21 cellular contexts compared by ENCODE assay signal in genomic region chr15:80836991-80837390, GRCh38. TPM values are rescaled to one million over a fixed set of nuclear protein-coding genes. Genes with fewer than 3 reads are reported as not detected.
A peak's percentile ranks its signal among the peaks of the same experiment; 100 is the strongest.
DNase-seq lines count a peak whose midpoint lies in the region; TF ChIP-seq lines count a peak whose summit lies in the region.
"Had no signal": no experiment of that assay in that cellular context is flagged by ENCODE, and none has a peak within 500 bp of the region (broad histone marks: within the 10 kb centered on the region; RNA-seq: fewer than 3 reads in every experiment).

No MANE protein-coding gene starts in this region.

- H3K9me3 ChIP-seq in BLaER1 treated with 17β-estradiol and CSF1 and Interleukin-3, amounts not matched to agents 10 nM and 100 nM (replicated peaks in 1 of 11): no peaks in the 10 kb centered on the region
- peaks cover 1% of the 10 kb centered on the region for H3K9me3 ChIP-seq in trophoblast cell (ENCODE audit: insufficient read depth, low read depth, low read length)
- H3K9me3 ChIP-seq: HAP-1, MG63 had no signal

- H3K27ac Mint-ChIP-seq in glutamatergic neuron (ENCODE audit: unreplicated experiment): peak overlapping the region; percentile 91
- H3K27ac Mint-ChIP-seq in activated T-helper 1 cell treated with anti-CD3 and anti-CD28 coated beads, Interleukin-12 subunit alpha, Interleukin-12 subunit beta, Interleukin-2, Interleukin-4 antibody, amounts not matched to agents 30 ng/mL and 10 ng/mL and 1 ng/mL, durations not matched to agents 14 hours and 24 hours and 36 hours: no peak overlapping the region
- H3K27ac Mint-ChIP-seq: CD4-positive, CD25-positive, alpha-beta regulatory T cell; T-cell had no signal

- H3K23ac ChIP-seq in trophoblast cell (ENCODE audit: low read length): no peak overlapping the region

- H4K91ac ChIP-seq in trophoblast cell (ENCODE audit: low read depth, low read length): peak overlapping the region; percentile 23

- H2BK5ac ChIP-seq in trophoblast cell (ENCODE audit: low read depth, low read length, poor library complexity): peak overlapping the region; percentile 79

- no peak overlapping the region for H3K18ac ChIP-seq in trophoblast cell (ENCODE audit: low read length)

- H2AK5ac ChIP-seq in trophoblast cell (ENCODE audit: low read length): no peak overlapping the region

- H2AFZ ChIP-seq in trophoblast cell (ENCODE audit: insufficient read depth, low read length, poor library complexity): no peak overlapping the region

- H3K36me3 Mint-ChIP-seq in glutamatergic neuron (ENCODE audit: unreplicated experiment): peaks cover 4% of the 10 kb centered on the region
- no peaks in the 10 kb centered on the region for H3K36me3 Mint-ChIP-seq in activated T-helper 1 cell treated with anti-CD3 and anti-CD28 coated beads, Interleukin-12 subunit alpha, Interleukin-12 subunit beta, Interleukin-2, Interleukin-4 antibody, amounts not matched to agents 30 ng/mL and 10 ng/mL and 1 ng/mL, durations not matched to agents 14 hours and 24 hours and 36 hours (ENCODE audit: low read depth)
- H3K36me3 Mint-ChIP-seq: CD4-positive, CD25-positive, alpha-beta regulatory T cell; T-cell had no signal

- peak overlapping the region in 8 of 11 experiments; percentile 5 to 91 (median 67); a peak in 12 of 22 replicates for H3K4me2 ChIP-seq in BLaER1 treated with 17β-estradiol and CSF1 and Interleukin-3, amounts not matched to agents 10 nM and 100 nM
- peak overlapping the region; percentile 32 for H3K4me2 ChIP-seq in trophoblast cell (ENCODE audit: low read length)

- H3K9ac ChIP-seq in BLaER1 treated with 17β-estradiol and CSF1 and Interleukin-3, amounts not matched to agents 10 nM and 100 nM: no peak overlapping the region
- H3K9ac ChIP-seq in trophoblast cell (ENCODE audit: low read length): no peak overlapping the region

- no peaks in the 10 kb centered on the region for H3K27me3 ChIP-seq in BLaER1 treated with 17β-estradiol and CSF1 and Interleukin-3, amounts not matched to agents 10 nM and 100 nM
- H3K27me3 ChIP-seq in trophoblast cell (ENCODE audit: insufficient read depth, low read length): no peaks in the 10 kb centered on the region
- H3K27me3 ChIP-seq: MG63 had no signal

- H3K14ac ChIP-seq in trophoblast cell (ENCODE audit: low read length): no peak overlapping the region

- TF ChIP-seq CTCF in glutamatergic neuron (IDR thresholded peaks at IDR 0.05; ENCODE audit: partially characterized antibody, unreplicated experiment): no peak

- no peaks in the 10 kb centered on the region for H3K79me2 ChIP-seq in trophoblast cell (ENCODE audit: control insufficient read depth, insufficient read depth, low read length, poor library complexity)

- peaks cover 7% of the 10 kb centered on the region for H3K79me1 ChIP-seq in trophoblast cell (ENCODE audit: low read length)

- no peak overlapping the region for H2BK12ac ChIP-seq in trophoblast cell (ENCODE audit: low read length)

- peaks cover 4% of the 10 kb centered on the region for H3K27me3 Mint-ChIP-seq in glutamatergic neuron (ENCODE audit: unreplicated experiment)
- H3K27me3 Mint-ChIP-seq in activated T-helper 1 cell treated with anti-CD3 and anti-CD28 coated beads, Interleukin-12 subunit alpha, Interleukin-12 subunit beta, Interleukin-2, Interleukin-4 antibody, amounts not matched to agents 30 ng/mL and 10 ng/mL and 1 ng/mL, durations not matched to agents 14 hours and 24 hours and 36 hours (ENCODE audit: insufficient read depth): peaks cover 12% of the 10 kb centered on the region

- H3K4ac ChIP-seq in trophoblast cell (ENCODE audit: low read depth, low read length): no peak overlapping the region

- no CpG with 5 or more reads among the region's 3 CpGs for WGBS in trophoblast cell (ENCODE audit: extremely low coverage, insufficient coverage, insufficient read length)

- H3K4me3 ChIP-seq in BLaER1 treated with 17β-estradiol and CSF1 and Interleukin-3, amounts not matched to agents 10 nM and 100 nM: no peak overlapping the region
- no peak overlapping the region for H3K4me3 ChIP-seq in trophoblast cell (ENCODE audit: low read depth, low read length)
- H3K4me3 ChIP-seq: GM12878, HAP-1, MG63 had no signal

- H3K4me1 Mint-ChIP-seq in glutamatergic neuron (ENCODE audit: low read depth, unreplicated experiment): peaks cover 28% of the 10 kb centered on the region
- H3K4me1 Mint-ChIP-seq in activated T-helper 1 cell treated with anti-CD3 and anti-CD28 coated beads, Interleukin-12 subunit alpha, Interleukin-12 subunit beta, Interleukin-2, Interleukin-4 antibody, amounts not matched to agents 30 ng/mL and 10 ng/mL and 1 ng/mL, durations not matched to agents 14 hours and 24 hours and 36 hours (ENCODE audit: low read depth): no peaks in the 10 kb centered on the region
- H3K4me1 Mint-ChIP-seq: CD4-positive, CD25-positive, alpha-beta regulatory T cell; T-cell had no signal

- H4K12ac ChIP-seq in trophoblast cell (ENCODE audit: low read depth, low read length): no peak overlapping the region

- DNase-seq in NCI-H2171 treated with DMSO at 0.1 percent for 48 hours (lab: John Stamatoyannopoulos, UW) (peak; percentile 91), glutamatergic neuron (no peak), trophoblast cell (peak; percentile 95 to 98), NCI-H748 (lab: John Stamatoyannopoulos, UW; ENCODE audit: unreplicated experiment) (no peak), retina (no peak)
- DNase-seq in activated T-helper 1 cell treated with anti-CD3 and anti-CD28 coated beads, Interleukin-12 subunit alpha, Interleukin-12 subunit beta, Interleukin-2, Interleukin-4 antibody, amounts not matched to agents 30 ng/mL and 10 ng/mL and 1 ng/mL, durations not matched to agents 14 hours and 24 hours and 36 hours (ENCODE audit: low spot score): no peak
- DNase-seq: ACHN; CD4-positive, CD25-positive, alpha-beta regulatory T cell; COR-L47; EL; Kasumi-1; MG63; NCI-H1048; NCI-H1436; NCI-H2081 treated with DMSO at 0.1 percent for 48 hours; NCI-H510A treated with DMSO at 0.1 percent for 48 hours; SHP77 treated with DMSO at 0.1 percent for 48 hours; T-cell had no signal

- intact Hi-C loops in activated T-helper 1 cell treated with anti-CD3 and anti-CD28 coated beads, Interleukin-12 subunit alpha, Interleukin-12 subunit beta, Interleukin-2, Interleukin-4 antibody, amounts not matched to agents 30 ng/mL and 10 ng/mL and 1 ng/mL, durations not matched to agents 14 hours and 24 hours and 36 hours (cut with micrococcal nuclease): no loop called here

- H3K27ac ChIP-seq in BLaER1 treated with 17β-estradiol and CSF1 and Interleukin-3, amounts not matched to agents 10 nM and 100 nM: peak overlapping the region in 1 of 11 experiments; percentile 58; a peak in 3 of 22 replicates
- peak overlapping the region; percentile 81 for H3K27ac ChIP-seq in trophoblast cell (ENCODE audit: low read depth, low read length)

- H3K36me3 ChIP-seq in BLaER1 treated with 17β-estradiol and CSF1 and Interleukin-3, amounts not matched to agents 10 nM and 100 nM: no peaks in the 10 kb centered on the region
- peaks cover 0 to 2% of the 10 kb centered on the region in 2 experiments for H3K36me3 ChIP-seq in trophoblast cell (ENCODE audit: control insufficient read depth in 1 of 2, insufficient read depth in 2 of 2, low read length in 2 of 2)
- H3K36me3 ChIP-seq: HAP-1, MG63 had no signal

- no peak overlapping the region for H2BK120ac ChIP-seq in trophoblast cell (ENCODE audit: insufficient read depth, low read length, poor library complexity)

- peaks cover 8% of the 10 kb centered on the region for H3K9me3 Mint-ChIP-seq in glutamatergic neuron (ENCODE audit: unreplicated experiment)
- H3K9me3 Mint-ChIP-seq in activated T-helper 1 cell treated with anti-CD3 and anti-CD28 coated beads, Interleukin-12 subunit alpha, Interleukin-12 subunit beta, Interleukin-2, Interleukin-4 antibody, amounts not matched to agents 30 ng/mL and 10 ng/mL and 1 ng/mL, durations not matched to agents 14 hours and 24 hours and 36 hours: no peaks in the 10 kb centered on the region
- H3K9me3 Mint-ChIP-seq: CD4-positive, CD25-positive, alpha-beta regulatory T cell; T-cell had no signal

- peak overlapping the region; percentile 31 for H3K4me3 Mint-ChIP-seq in glutamatergic neuron (ENCODE audit: unreplicated experiment)
- no peak overlapping the region for H3K4me3 Mint-ChIP-seq in activated T-helper 1 cell treated with anti-CD3 and anti-CD28 coated beads, Interleukin-12 subunit alpha, Interleukin-12 subunit beta, Interleukin-2, Interleukin-4 antibody, amounts not matched to agents 30 ng/mL and 10 ng/mL and 1 ng/mL, durations not matched to agents 14 hours and 24 hours and 36 hours
- H3K4me3 Mint-ChIP-seq: CD4-positive, CD25-positive, alpha-beta regulatory T cell; T-cell had no signal

- H3K4me1 ChIP-seq in BLaER1 treated with 17β-estradiol and CSF1 and Interleukin-3, amounts not matched to agents 10 nM and 100 nM: peaks cover 14 to 94% (median 69%) of the 10 kb centered on the region in 10 experiments
- peaks cover 26 to 46% of the 10 kb centered on the region in 2 experiments for H3K4me1 ChIP-seq in trophoblast cell (ENCODE audit: control insufficient read depth in 1 of 2, insufficient read depth in 2 of 2, low read length in 2 of 2)

- H4K8ac ChIP-seq in trophoblast cell (ENCODE audit: low read depth, low read length): no peak overlapping the region

- H4K20me1 ChIP-seq in BLaER1 treated with 17β-estradiol and CSF1 and Interleukin-3, amounts not matched to agents 10 nM and 100 nM: no peaks in the 10 kb centered on the region

RNA-seq across cellular contexts. Expression of gene CEMIP, which starts 57.8 kb away (rescaled TPM):
- total RNA-seq in glutamatergic neuron (ENCODE audit: unreplicated experiment): 0.25 TPM
- polyA plus RNA-seq in trophoblast cell (2013): 7.4 and 7.5 TPM in 2 replicates
- 0.03 and 0.05 TPM in 2 replicates for total RNA-seq in activated T-helper 1 cell treated with anti-CD3 and anti-CD28 coated beads, Interleukin-12 subunit alpha, Interleukin-12 subunit beta, Interleukin-2, Interleukin-4 antibody, amounts not matched to agents 30 ng/mL and 10 ng/mL and 1 ng/mL, durations not matched to agents 14 hours and 24 hours and 36 hours

Comparison
In these comparisons a context has a peak if more than half of its experiments do, and no peak if none do; other contexts are left out.
1. DNase-seq: peak in NCI-H2171 treated with DMSO at 0.1 percent for 48 hours (single experiment) and trophoblast cell (2 of 2); none in glutamatergic neuron (single experiment), NCI-H748 (single experiment), activated T-helper 1 cell treated with anti-CD3 and anti-CD28 coated beads, Interleukin-12 subunit alpha, Interleukin-12 subunit beta, Interleukin-2, Interleukin-4 antibody, amounts not matched to agents 30 ng/mL and 10 ng/mL and 1 ng/mL, durations not matched to agents 14 hours and 24 hours and 36 hours (single experiment) and retina (single experiment).